8 cellular contexts compared by ENCODE assay signal in the genomic region with DNA sequence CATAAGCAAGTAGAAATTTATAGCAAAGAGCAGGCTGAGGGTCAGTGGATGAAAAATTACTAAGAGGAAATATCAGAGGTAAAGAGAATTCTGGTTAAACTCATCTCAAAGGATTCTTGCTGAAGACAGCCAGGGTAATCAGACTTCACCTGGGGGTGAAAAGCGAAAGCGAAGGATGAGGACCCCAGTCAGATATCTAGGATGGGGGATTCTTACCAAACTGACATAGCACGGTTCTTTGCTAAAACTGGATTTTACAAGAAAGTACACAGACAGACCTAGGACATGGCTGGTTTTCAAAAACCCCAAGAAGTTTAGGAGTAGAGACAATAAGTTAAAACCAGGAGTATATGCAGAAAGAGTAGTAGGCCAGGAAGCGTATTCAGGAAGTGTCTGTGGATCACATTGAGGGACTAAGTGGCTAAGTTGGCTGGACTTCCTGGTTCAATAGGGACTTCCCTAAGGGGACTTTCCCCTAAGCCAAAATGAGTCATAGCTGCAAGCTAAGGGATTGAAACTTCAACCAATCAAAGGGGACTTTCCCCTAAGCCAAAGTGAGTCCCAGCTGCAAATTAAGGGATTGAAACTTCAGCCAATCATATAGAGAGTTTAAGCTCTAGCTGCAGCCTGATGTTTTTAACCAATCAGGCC. TPM values are rescaled to one million over a fixed set of nuclear protein-coding genes. Genes with fewer than 3 reads are reported as not detected.
A peak's percentile ranks its signal among the peaks of the same experiment; 100 is the strongest.
DNase-seq lines count a peak whose midpoint lies in the region; ATAC-seq, FAIRE-seq and TF ChIP-seq lines count a peak whose summit lies in the region.

No MANE protein-coding gene starts in this region.

- no peak overlapping the region for H3K4me3 ChIP-seq in GM23248

- no peaks in the 10 kb centered on the region for H3K36me3 ChIP-seq in GM23248 (ENCODE audit: low read depth)

- H3K9me3 ChIP-seq in GM23248 (ENCODE audit: low read depth) = no peaks in the 10 kb centered on the region

- no peak overlapping the region for H3K4me2 ChIP-seq in GM23248 (ENCODE audit: unreplicated experiment)

- WGBS in GM23248 (ENCODE audit: low coverage in 1 of 2, low lambda C conversion rate in 2 of 2, missing lambda C conversion rate in 2 of 2), 2 experiments = 98 to 99% methylated on average over 4 of the region's 4 CpGs

- FAIRE-seq in HTR-8/SVneo (lab: Jason Lieb, UNC) = no peak

- 0 out of 2 replicates have a peak overlapping the region, but pooled peaks have one; percentile 24 for H2AFZ ChIP-seq in GM23248

- H3K27me3 ChIP-seq in GM23248 (replicated peaks; ENCODE audit: insufficient read depth) = no peaks in the 10 kb centered on the region
- H3K27me3 ChIP-seq in foreskin keratinocyte = peaks cover 26% of the 10 kb centered on the region

- 0 out of 2 replicates have a peak, but pooled peaks cover 6% of the 10 kb centered on the region for H3F3A ChIP-seq in GM23248 (ENCODE audit: insufficient read depth)

- CTCF ChIA-PET in GM10248 (lab: Yijun Ruan, JAX) = interaction anchor here (1.4 to 3.1 kb wide), 3 partner anchors 8 to 19 kb away, joined by 3 to 9 read pairs (median 5); no protein-coding TSS in a partner anchor

- in situ Hi-C loops in GM23248 (cut with MboI) = no loop called here

- POLR2A ChIA-PET in GM10248 (lab: Yijun Ruan, JAX) = no interaction called here

- no peaks in the 10 kb centered on the region for H3K9me2 ChIP-seq in GM23248 (ENCODE audit: insufficient read depth)

- H3K4me1 ChIP-seq in GM23248 (ENCODE audit: insufficient read depth) (no peaks in the 10 kb centered on the region), foreskin keratinocyte (peaks cover 9% of the 10 kb centered on the region)

- no peak overlapping the region for H3K9ac ChIP-seq in GM23248

- peak; percentile 30 for DNase-seq in GM10248 (ENCODE audit: extremely low spot score)
- peak; percentile 30 for DNase-seq in GM23248
- DNase-seq in RPMI7951 (ENCODE audit: low read depth) = peak; percentile 59
- peak in 1 of 2 donors; percentile 43 for DNase-seq in foreskin keratinocyte
- DNase-seq in HTR-8/SVneo (ENCODE audit: insufficient read length, low spot score) = no peak
- DNase-seq in HUDEP-2 (lab: John Stamatoyannopoulos, UW; ENCODE audit: unreplicated experiment in 76 of 76) = no peak
- DNase-seq in NCI-H1694 treated with DMSO at 0.1 percent for 48 hours (lab: John Stamatoyannopoulos, UW) = no peak
- no peak for DNase-seq in HuH-7 (ENCODE audit: low spot score)

- no peak for TF ChIP-seq CTCF in GM10248 (IDR thresholded peaks at IDR 0.05; ENCODE audit: control extremely low read depth, extremely low read depth, low read depth, missing control alignments)
- TF ChIP-seq CTCF in foreskin keratinocyte (conservative IDR thresholded peaks at IDR 0.05) = no peak

- peak; percentile 23 for ATAC-seq in foreskin keratinocyte

- H3K79me2 ChIP-seq in GM23248 (ENCODE audit: insufficient read depth) = no peaks in the 10 kb centered on the region

- no peaks in the 10 kb centered on the region for H4K20me1 ChIP-seq in GM23248 (ENCODE audit: insufficient read depth)

- H3K27ac ChIP-seq in GM23248 (no peak overlapping the region), foreskin keratinocyte (peak overlapping the region; percentile 42)

RNA-seq across cellular contexts. Expression of a gene that starts 2.4 kb away (rescaled TPM):
- total RNA-seq in GM23248 (2014; rRNA removed; shearing (Covaris generic)) = not detected in 2 replicates
- not detected in 2 replicates for polyA plus RNA-seq in GM23248 (2016; fragmentation: Nextera tagmentation; extraction: Ambion mirVana)
- not detected in 2 replicates for total RNA-seq in RPMI7951 (2014; rRNA removed; shearing (Covaris generic))
- total RNA-seq in foreskin keratinocyte = 0.03 and 0.07 TPM in 2 replicates
- polyA plus RNA-seq in foreskin keratinocyte = 0.07 and 0.11 TPM in 2 replicates

RNA-seq across cellular contexts. Expression of a gene that starts 23.2 kb away (rescaled TPM):
- total RNA-seq in GM23248 (2014; rRNA removed; shearing (Covaris generic)) = 7.0 and 27.7 TPM in 2 replicates
- 53.3 and 56.7 TPM in 2 replicates for polyA plus RNA-seq in GM23248 (2016; fragmentation: Nextera tagmentation; extraction: Ambion mirVana)
- total RNA-seq in RPMI7951 (2014; rRNA removed; shearing (Covaris generic)) = 81.9 and 86.8 TPM in 2 replicates
- 59.0 and 63.9 TPM in 2 replicates for total RNA-seq in foreskin keratinocyte
- 99.4 and 103 TPM in 2 replicates for polyA plus RNA-seq in foreskin keratinocyte

RNA-seq across cellular contexts. Expression of a gene that starts 40.0 kb away (rescaled TPM):
- not detected in 2 replicates for total RNA-seq in GM23248 (2014; rRNA removed; shearing (Covaris generic))
- 0.74 and 1.2 TPM in 2 replicates for polyA plus RNA-seq in GM23248 (2016; fragmentation: Nextera tagmentation; extraction: Ambion mirVana)
- not detected in 2 replicates for total RNA-seq in RPMI7951 (2014; rRNA removed; shearing (Covaris generic))
- total RNA-seq in foreskin keratinocyte = 0.34 and 0.39 TPM in 2 replicates
- polyA plus RNA-seq in foreskin keratinocyte = 0.39 and 0.40 TPM in 2 replicates

Comparison
In these comparisons a context has a peak if more than half of its experiments do, and no peak if none do; other contexts are left out.
1. DNase-seq: peak in GM10248 (single experiment), GM23248 (single experiment) and RPMI7951 (single experiment); none in HTR-8/SVneo (single experiment), HUDEP-2 (0 of 76), NCI-H1694 treated with DMSO at 0.1 percent for 48 hours (single experiment) and HuH-7 (single experiment).